ENCODE assay signal across 8 cellular contexts in the genomic region with DNA sequence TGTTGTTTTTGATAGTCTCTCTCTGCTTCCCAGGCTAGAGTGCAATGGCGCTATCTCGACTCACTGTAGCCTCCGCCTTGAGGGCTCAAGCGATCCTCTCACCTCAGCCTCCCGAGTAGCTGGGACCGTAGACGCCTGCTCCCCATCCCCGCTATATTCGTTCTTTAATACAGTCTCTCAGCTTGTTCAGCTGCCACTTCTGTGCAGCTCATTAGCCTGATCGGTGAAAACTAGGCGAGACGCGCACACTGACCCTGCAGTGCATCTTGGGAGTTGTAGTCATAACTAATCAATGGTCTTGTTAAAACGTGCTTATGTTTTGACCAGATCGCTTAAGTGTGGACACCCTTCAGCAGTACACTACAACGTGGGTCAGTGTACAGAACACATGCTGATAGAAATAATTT. TPM values are rescaled to one million over a fixed set of nuclear protein-coding genes. Genes with fewer than 3 reads are reported as not detected.
DNase-seq lines count a peak whose midpoint lies in the region; ATAC-seq and TF ChIP-seq lines count a peak whose summit lies in the region.

No MANE protein-coding gene starts in this region.

- peak overlapping the region; percentile 95 for H3K4me3 ChIP-seq in epithelial cell of proximal tubule (ENCODE audit: low read depth, low read length)

- ATAC-seq in GM19324 (IDR thresholded peaks at IDR 0.05; ENCODE audit: low FRiP score, unreplicated experiment) (peak; percentile 32), HG03460 (IDR thresholded peaks at IDR 0.05; ENCODE audit: unreplicated experiment) (peak; percentile 31)

- DNase-seq in COLO829 (ENCODE audit: low spot score) (peak; percentile 69), NCI-H82 (lab: John Stamatoyannopoulos, UW) (peak; percentile 85), epithelial cell of proximal tubule (ENCODE audit: low read depth) (no peak), mucosa of gallbladder (ENCODE audit: low spot score) (peak; percentile 56), superior temporal gyrus (ENCODE audit: extremely low spot score) (peak; percentile 85)
- peak; percentile 44 for DNase-seq in activated CD8-positive, alpha-beta memory T cell treated with anti-CD3 and anti-CD28 coated beads, Interleukin-2, amount 50 U/mL, for 4 hours

- TF ChIP-seq CTCF in epithelial cell of proximal tubule (conservative IDR thresholded peaks at IDR 0.05; ENCODE audit: low read depth, low read length), result no peak

RNA-seq across cellular contexts. Expression of gene PPP4R3B, which starts 1.2 kb away (rescaled TPM):
- total RNA-seq in epithelial cell of proximal tubule (35.2 and 43.4 TPM in 2 replicates), mucosa of gallbladder (69.9 TPM)
